In the genomic region with DNA sequence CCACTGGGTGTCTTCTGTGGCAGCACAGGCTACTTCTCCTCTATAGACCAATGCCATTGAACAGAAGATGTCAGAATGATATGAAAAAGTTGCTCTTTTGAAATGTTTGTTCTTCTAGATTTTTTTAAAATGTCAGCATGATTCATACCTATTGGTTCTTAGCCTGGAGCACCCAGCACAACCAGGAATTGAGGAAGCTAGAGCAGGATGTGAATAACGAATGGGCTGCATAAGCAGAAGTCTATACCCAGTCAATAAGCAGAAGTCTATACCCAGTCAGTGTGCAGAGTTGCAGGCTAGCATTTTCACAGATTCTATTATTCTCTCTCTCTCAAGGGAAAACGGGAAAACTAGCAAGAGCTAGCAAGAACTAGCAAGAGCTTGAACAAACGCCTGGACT, we compare ENCODE assay signal across 16 cellular contexts.
DNase-seq lines count a peak whose midpoint lies in the region; ATAC-seq and TF ChIP-seq lines count a peak whose summit lies in the region.
"Had no signal": no experiment of that assay in that cellular context is flagged by ENCODE, and none has a peak within 500 bp of the region (broad histone marks: within the 10 kb centered on the region; RNA-seq: fewer than 3 reads in every experiment).

No MANE protein-coding gene starts in this region.

- H3K4me2 ChIP-seq in GM23248 (ENCODE audit: unreplicated experiment): no peak overlapping the region
- H3K4me2 ChIP-seq in SK-N-SH: no peak overlapping the region

- H3K9me3 Mint-ChIP-seq in nephron progenitor cell: no peaks in the 10 kb centered on the region

- H4K20me1 ChIP-seq in GM23248 (ENCODE audit: insufficient read depth) (no peaks in the 10 kb centered on the region), SK-N-SH (ENCODE audit: insufficient read depth) (no peaks in the 10 kb centered on the region)

- H3K27ac Mint-ChIP-seq in nephron progenitor cell: peak overlapping the region; percentile 17
- H3K27ac Mint-ChIP-seq: activated CD4-positive, alpha-beta T cell treated with anti-CD3 and anti-CD28 coated beads for 36 hours had no signal

- CTCF ChIA-PET in SK-N-SH (lab: Yijun Ruan, JAX): no interaction called here

- no peaks in the 10 kb centered on the region for H3K4me1 Mint-ChIP-seq in nephron progenitor cell
- H3K4me1 Mint-ChIP-seq: activated CD4-positive, alpha-beta T cell treated with anti-CD3 and anti-CD28 coated beads for 36 hours had no signal

- TF ChIP-seq CTCF in choroid plexus epithelial cell (conservative IDR thresholded peaks at IDR 0.05; ENCODE audit: low read depth, low read length): no peak
- TF ChIP-seq CTCF in nephron progenitor cell (IDR thresholded peaks at IDR 0.05): no peak
- no peak for TF ChIP-seq CTCF in SK-N-SH (IDR thresholded peaks at IDR 0.05)

- no peak overlapping the region for H3K4me3 Mint-ChIP-seq in nephron progenitor cell
- H3K4me3 Mint-ChIP-seq: activated CD4-positive, alpha-beta T cell treated with anti-CD3 and anti-CD28 coated beads for 36 hours had no signal

- no peak overlapping the region for H2AFZ ChIP-seq in GM23248
- H2AFZ ChIP-seq in SK-N-SH (ENCODE audit: low read depth): no peak overlapping the region

- intact Hi-C loops in left colon (cut with DNase I, micrococcal nuclease): no loop called here

- H3K9ac ChIP-seq in GM23248: no peak overlapping the region
- H3K9ac ChIP-seq in SK-N-SH: no peak overlapping the region

- DNase-seq in GM23248 (peak; percentile 3), NCI-H69 (lab: John Stamatoyannopoulos, UW) (peak; percentile 27), choroid plexus epithelial cell (ENCODE audit: low read depth) (peak; percentile 3), nephron progenitor cell (no peak), left colon (no peak), SK-N-SH (no peak)
- DNase-seq: activated CD4-positive, alpha-beta T cell treated with anti-CD3 and anti-CD28 coated beads for 36 hours; activated gamma-delta T cell; anterior cingulate cortex; BE2C; DMS 273 treated with DMSO at 0.1 percent for 48 hours; NCI-H187; NK-92 treated with Interleukin-12 subunit alpha and Interleukin-12 subunit beta, amount 100 ng/mL, for 24 hours; stimulated activated CD4-positive, alpha-beta T cell treated with anti-CD3 and anti-CD28 coated beads, Interleukin-12 subunit alpha, Interleukin-12 subunit beta, amount 100 ng/mL, for 4 hours had no signal

- no peaks in the 10 kb centered on the region for H3F3A ChIP-seq in GM23248 (ENCODE audit: insufficient read depth)
- H3F3A ChIP-seq in SK-N-SH (replicated peaks; ENCODE audit: insufficient read depth): peaks cover 4% of the 10 kb centered on the region

- H3K4me1 ChIP-seq in GM23248 (ENCODE audit: insufficient read depth) (no peaks in the 10 kb centered on the region), SK-N-SH (ENCODE audit: control insufficient read depth in 1 of 2, insufficient read depth in 2 of 2, low read depth in 1 of 2, low read length in 1 of 2) (no peaks in the 10 kb centered on the region)
- H3K4me1 ChIP-seq: SJSA1 had no signal

- no peaks in the 10 kb centered on the region for H3K36me3 ChIP-seq in GM23248 (ENCODE audit: low read depth)
- peaks cover 36 to 44% of the 10 kb centered on the region in 2 experiments for H3K36me3 ChIP-seq in SK-N-SH (replicated peaks in 1 of 2; ENCODE audit: control insufficient read depth in 1 of 2, insufficient read depth in 2 of 2, low read length in 1 of 2)

- H3K9me2 ChIP-seq in GM23248 (ENCODE audit: insufficient read depth) (no peaks in the 10 kb centered on the region), SK-N-SH (no peaks in the 10 kb centered on the region)

- TF ChIP-seq RAD21 in SK-N-SH (IDR thresholded peaks at IDR 0.05; ENCODE audit: low read length): no peak

- peaks cover 12% of the 10 kb centered on the region for H3K36me3 Mint-ChIP-seq in nephron progenitor cell (ENCODE audit: low read depth)

- no peaks in the 10 kb centered on the region for H3K9me3 ChIP-seq in GM23248 (ENCODE audit: low read depth)
- H3K9me3 ChIP-seq in SK-N-SH: no peaks in the 10 kb centered on the region
- H3K9me3 ChIP-seq: BE2C, SJSA1 had no signal

- ATAC-seq in HG03196 (IDR thresholded peaks at IDR 0.05; ENCODE audit: unreplicated experiment) (no peak), left colon (no peak)
- ATAC-seq: activated CD4-positive, alpha-beta T cell treated with anti-CD3 and anti-CD28 coated beads for 36 hours had no signal

- TF ChIP-seq EP300 in SK-N-SH (IDR thresholded peaks at IDR 0.05; ENCODE audit: borderline replicate concordance in 1 of 2, low read depth in 1 of 2, low read length in 1 of 2): no peak

- H3K27me3 ChIP-seq in GM23248 (replicated peaks; ENCODE audit: insufficient read depth) (no peaks in the 10 kb centered on the region), SK-N-SH (ENCODE audit: insufficient read depth) (no peaks in the 10 kb centered on the region)
- H3K27me3 ChIP-seq: BE2C, SJSA1 had no signal

- in situ Hi-C loops in GM23248 (cut with MboI): no loop called here

- POLR2A ChIA-PET in SK-N-SH (lab: Yijun Ruan, JAX): no interaction called here

- H3K4me3 ChIP-seq in GM23248 (no peak overlapping the region), choroid plexus epithelial cell (ENCODE audit: low read depth, low read length) (no peak overlapping the region), SK-N-SH (ENCODE audit: low read depth in 2 of 2, low read length in 1 of 2) (no peak overlapping the region)
- H3K4me3 ChIP-seq: SJSA1 had no signal

- no peaks in the 10 kb centered on the region for H3K27me3 Mint-ChIP-seq in nephron progenitor cell (ENCODE audit: low read depth, poor library complexity)
- H3K27me3 Mint-ChIP-seq: activated CD4-positive, alpha-beta T cell treated with anti-CD3 and anti-CD28 coated beads for 36 hours had no signal

- H3K27ac ChIP-seq in GM23248 (no peak overlapping the region), SK-N-SH (ENCODE audit: low read depth in 2 of 2, low read length in 1 of 2) (no peak overlapping the region)
- H3K27ac ChIP-seq: SJSA1 had no signal

- H3K79me2 ChIP-seq in GM23248 (ENCODE audit: insufficient read depth) (no peaks in the 10 kb centered on the region), SK-N-SH (ENCODE audit: insufficient read depth) (no peaks in the 10 kb centered on the region; the same call in 1 of the 2 replicates)

- 61 to 67% methylated on average over 3 of the region's 3 CpGs for WGBS in GM23248 (ENCODE audit: low coverage in 1 of 2, low lambda C conversion rate in 2 of 2, missing lambda C conversion rate in 2 of 2), 2 experiments
- 98% methylated on average over 3 of the region's 3 CpGs for WGBS in SK-N-SH (ENCODE audit: low lambda C conversion rate)

TF ChIP-seq in SK-N-SH, 30 proteins besides CTCF, POLR2A, EP300 and RAD21:
- TF ChIP-seq TAF1 (IDR thresholded peaks at IDR 0.05; ENCODE audit: borderline replicate concordance, low read depth, low read length) (no peak), CHD2 (IDR thresholded peaks at IDR 0.05; ENCODE audit: low read length, partially characterized antibody) (no peak)

Comparison
In these comparisons a context has a peak if more than half of its experiments do, and no peak if none do; other contexts are left out.
1. DNase-seq: peak in GM23248 (single experiment), NCI-H69 (single experiment) and choroid plexus epithelial cell (single experiment); none in nephron progenitor cell (single experiment), left colon (0 of 2) and SK-N-SH (single experiment).